Comparison of ENCODE assay signal across 11 cellular contexts in the genomic region with DNA sequence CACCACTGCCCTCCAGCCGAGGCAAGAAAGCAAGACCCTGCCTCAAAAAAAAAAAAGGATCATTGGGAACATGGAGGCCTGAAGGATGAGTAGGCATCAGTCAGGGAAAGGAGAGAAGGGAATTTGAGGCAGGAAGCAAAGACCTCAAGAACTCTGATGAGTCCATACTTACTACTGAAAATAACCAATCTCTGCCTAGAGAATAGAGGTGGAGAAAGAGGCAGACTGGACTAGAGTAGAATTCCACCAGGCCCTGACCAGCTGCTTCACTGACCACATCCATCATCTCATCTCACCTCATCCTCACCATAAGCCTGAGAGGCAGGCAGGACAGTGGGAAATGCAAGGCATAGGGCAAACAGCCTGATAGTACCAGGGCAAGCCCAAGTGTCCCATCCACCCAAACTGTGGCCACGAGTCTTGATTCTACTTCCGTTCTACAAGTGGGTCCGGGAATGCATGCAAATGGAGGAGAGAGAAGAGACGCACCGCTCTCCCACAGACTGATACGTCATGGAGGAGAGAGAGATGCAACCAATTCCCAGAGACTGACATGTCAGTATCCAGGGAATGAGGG. TPM values are rescaled to one million over a fixed set of nuclear protein-coding genes. Genes with fewer than 3 reads are reported as not detected.
DNase-seq lines count a peak whose midpoint lies in the region; TF ChIP-seq lines count a peak whose summit lies in the region.
"Had no signal": no experiment of that assay in that cellular context is flagged by ENCODE, and none has a peak within 500 bp of the region (broad histone marks: within the 10 kb centered on the region; RNA-seq: fewer than 3 reads in every experiment).

No MANE protein-coding gene starts in this region.

- H2BK5ac ChIP-seq in neuronal stem cell (ENCODE audit: low read length) = no peak overlapping the region

- H2BK12ac ChIP-seq in neuronal stem cell (ENCODE audit: low read length) = no peak overlapping the region

- peaks cover 12% of the 10 kb centered on the region for H3K79me1 ChIP-seq in neuronal stem cell (ENCODE audit: low read depth, low read length)

- POLR2A ChIA-PET in activated CD4-positive, alpha-beta T cell treated with anti-CD3 and anti-CD28 coated beads, Interleukin-2, amount 10 ng/mL, durations not matched to agents 7 days and 5 days (lab: Charles Lee) = no interaction called here

- peak overlapping the region; percentile 30 for H3K9ac ChIP-seq in neuronal stem cell (ENCODE audit: low read depth, low read length, poor library complexity)

- H3K27me3 Mint-ChIP-seq in activated CD4-positive, alpha-beta T cell treated with anti-CD3 and anti-CD28 coated beads, Interleukin-2, amount 10 ng/mL, durations not matched to agents 7 days and 5 days = no peaks in the 10 kb centered on the region
- H3K27me3 Mint-ChIP-seq in HFFc6 (ENCODE audit: insufficient read depth) = peaks cover 5% of the 10 kb centered on the region
- no peaks in the 10 kb centered on the region for H3K27me3 Mint-ChIP-seq in chondrocyte (ENCODE audit: low read depth)

- H2BK120ac ChIP-seq in neuronal stem cell (ENCODE audit: low read depth, low read length) = no peak overlapping the region

- peaks cover 5% of the 10 kb centered on the region for H3K9me3 Mint-ChIP-seq in activated CD4-positive, alpha-beta T cell treated with anti-CD3 and anti-CD28 coated beads, Interleukin-2, amount 10 ng/mL, durations not matched to agents 7 days and 5 days
- H3K9me3 Mint-ChIP-seq in HFFc6 (no peaks in the 10 kb centered on the region), chondrocyte (ENCODE audit: low read depth) (no peaks in the 10 kb centered on the region)

- peaks cover 31% of the 10 kb centered on the region for H3K36me3 Mint-ChIP-seq in activated CD4-positive, alpha-beta T cell treated with anti-CD3 and anti-CD28 coated beads, Interleukin-2, amount 10 ng/mL, durations not matched to agents 7 days and 5 days (ENCODE audit: low read depth)
- H3K36me3 Mint-ChIP-seq in HFFc6 (ENCODE audit: low read depth) (peaks cover 13% of the 10 kb centered on the region), chondrocyte (ENCODE audit: low read depth) (no peaks in the 10 kb centered on the region)

- H2AK5ac ChIP-seq in neuronal stem cell (ENCODE audit: low read depth, low read length) = no peak overlapping the region

- H3K4me3 Mint-ChIP-seq in activated CD4-positive, alpha-beta T cell treated with anti-CD3 and anti-CD28 coated beads, Interleukin-2, amount 10 ng/mL, durations not matched to agents 7 days and 5 days = no peak overlapping the region
- H3K4me3 Mint-ChIP-seq in HFFc6 = no peak overlapping the region; the same call in 1 of the 2 replicates
- H3K4me3 Mint-ChIP-seq in chondrocyte (ENCODE audit: unreplicated experiment) = no peak overlapping the region

- H4K91ac ChIP-seq in neuronal stem cell (ENCODE audit: low read depth, low read length, poor library complexity) = no peak overlapping the region

- H3K4me1 ChIP-seq in neuronal stem cell (ENCODE audit: control insufficient read depth in 2 of 2, insufficient read depth in 1 of 2, low read depth in 1 of 2, low read length in 2 of 2) = peaks cover 0 to 9% of the 10 kb centered on the region in 2 donors

- no peak overlapping the region for H3K18ac ChIP-seq in neuronal stem cell (ENCODE audit: low read length)

- TF ChIP-seq CTCF in HFFc6 (IDR thresholded peaks at IDR 0.05) (no peak), chondrocyte (IDR thresholded peaks at IDR 0.05) (no peak)

- H3K4me1 Mint-ChIP-seq in activated CD4-positive, alpha-beta T cell treated with anti-CD3 and anti-CD28 coated beads, Interleukin-2, amount 10 ng/mL, durations not matched to agents 7 days and 5 days = peaks cover 79% of the 10 kb centered on the region
- H3K4me1 Mint-ChIP-seq in HFFc6 (ENCODE audit: low read depth) (peaks cover 73% of the 10 kb centered on the region), chondrocyte (ENCODE audit: low read depth) (peaks cover 70% of the 10 kb centered on the region)

- no peak overlapping the region for H3K27ac ChIP-seq in neuronal stem cell (replicated peaks; ENCODE audit: low read length)

- DNase-seq in activated CD4-positive, alpha-beta T cell treated with anti-CD3 and anti-CD28 coated beads, Interleukin-2, amount 10 ng/mL, durations not matched to agents 7 days and 5 days = no peak
- no peak for DNase-seq in activated CD4-positive, alpha-beta T cell treated with anti-CD3 and anti-CD28 coated beads for 1 hour
- DNase-seq in HFFc6 = no peak
- peak; percentile 39 for DNase-seq in chondrocyte (ENCODE audit: low spot score)
- no peak for DNase-seq in neuronal stem cell (ENCODE audit: low spot score)
- DNase-seq in GM03348 (ENCODE audit: low spot score) = no peak
- no peak for DNase-seq in GDM1 (lab: John Stamatoyannopoulos, UW)
- no peak for DNase-seq in cerebellar cortex (ENCODE audit: low spot score)
- DNase-seq: left lung; NCI-H2171 treated with DMSO at 0.1 percent for 48 hours; stimulated activated CD4-positive, alpha-beta T cell treated with anti-CD3 and anti-CD28 coated beads, Interleukin-12 subunit alpha, Interleukin-12 subunit beta, amount 100 ng/mL, for 4 hours had no signal

- H3K27ac Mint-ChIP-seq in activated CD4-positive, alpha-beta T cell treated with anti-CD3 and anti-CD28 coated beads, Interleukin-2, amount 10 ng/mL, durations not matched to agents 7 days and 5 days = peak overlapping the region; percentile 63
- peak overlapping the region; percentile 81 for H3K27ac Mint-ChIP-seq in HFFc6
- H3K27ac Mint-ChIP-seq in chondrocyte (ENCODE audit: unreplicated experiment) = peak overlapping the region; percentile 49

- H3K14ac ChIP-seq in neuronal stem cell (ENCODE audit: low read length) = no peak overlapping the region

- WGBS in neuronal stem cell (ENCODE audit: extremely low coverage in 2 of 2, insufficient read length in 2 of 2, insufficient replicate concordance in 1 of 2), 2 donors = no CpG with 5 or more reads among the region's 7 CpGs

- no peak overlapping the region for H4K8ac ChIP-seq in neuronal stem cell (ENCODE audit: low read depth, low read length)

- peaks cover 2 to 28% of the 10 kb centered on the region in 2 donors for H3K36me3 ChIP-seq in neuronal stem cell (replicated peaks in 1 of 2; ENCODE audit: control insufficient read depth in 2 of 2, insufficient read depth in 2 of 2, low read length in 2 of 2)
- H3K36me3 ChIP-seq: left lung had no signal

- no peak overlapping the region for H2AFZ ChIP-seq in neuronal stem cell (ENCODE audit: low read length)

- H3K23ac ChIP-seq in neuronal stem cell (ENCODE audit: low read depth, low read length, poor library complexity) = no peak overlapping the region

- no peak overlapping the region for H3K4me3 ChIP-seq in neuronal stem cell (ENCODE audit: low read length in 2 of 2)
- H3K4me3 ChIP-seq: left lung had no signal

- CTCF ChIA-PET in activated CD4-positive, alpha-beta T cell treated with anti-CD3 and anti-CD28 coated beads, Interleukin-2, amount 10 ng/mL, durations not matched to agents 7 days and 5 days (lab: Charles Lee) = interaction anchor here (1.0 kb wide), 1 partner anchor 38 kb away, joined by 3 read pairs; no protein-coding TSS in a partner anchor

- peaks cover 0 to 4% of the 10 kb centered on the region in 2 donors for H3K9me3 ChIP-seq in neuronal stem cell (replicated peaks in 1 of 2; ENCODE audit: control insufficient read depth in 2 of 2, insufficient read depth in 1 of 2, low read depth in 1 of 2, low read length in 2 of 2)
- H3K9me3 ChIP-seq: left lung had no signal

- no peaks in the 10 kb centered on the region for H3K27me3 ChIP-seq in neuronal stem cell (ENCODE audit: control insufficient read depth in 3 of 3, insufficient read depth in 3 of 3, low read depth in 1 of 3, low read length in 3 of 3)
- H3K27me3 ChIP-seq: left lung had no signal

- no peak overlapping the region for H2BK15ac ChIP-seq in neuronal stem cell (ENCODE audit: low read length)

- H3K4ac ChIP-seq in neuronal stem cell (ENCODE audit: low read length) = no peak overlapping the region

- no peak overlapping the region for H3K4me2 ChIP-seq in neuronal stem cell (ENCODE audit: insufficient read depth, low read length, poor library complexity, severe bottlenecking)

RNA-seq across cellular contexts. Expression of gene ANKRD11, which starts 17.1 kb away (rescaled TPM):
- total RNA-seq in activated CD4-positive, alpha-beta T cell treated with anti-CD3 and anti-CD28 coated beads, Interleukin-2, amount 10 ng/mL, durations not matched to agents 7 days and 5 days = 100 to 1,000 TPM; 158 to 178 TPM
- 100 to 1,000 TPM; 110 to 120 (median 116) TPM for total RNA-seq in HFFc6 (2021; fragmentation: NEBNext Ultra II Directional; extraction: Animal tissue kit (Norgen Biotek cat#: 25700))
- 106 to 185 TPM (median 180 TPM) in 3 replicates for total RNA-seq in chondrocyte
- 65.4 TPM for polyA plus RNA-seq in neuronal stem cell (2013, experiment 1 of 2)
- polyA plus RNA-seq in neuronal stem cell (2013, experiment 2 of 2) = 69.8 TPM

RNA-seq across cellular contexts. Expression of gene SPG7, which starts 35.0 kb away (rescaled TPM):
- 100 to 1,000 TPM in 1 of 2 experiments, 10 to 100 TPM in 1; 88.3 to 101 TPM for total RNA-seq in activated CD4-positive, alpha-beta T cell treated with anti-CD3 and anti-CD28 coated beads, Interleukin-2, amount 10 ng/mL, durations not matched to agents 7 days and 5 days
- 10 to 100 TPM; 81.5 to 97.0 (median 89.6) TPM for total RNA-seq in HFFc6 (2021; fragmentation: NEBNext Ultra II Directional; extraction: Animal tissue kit (Norgen Biotek cat#: 25700))
- 84.6 to 127 TPM (median 87.6 TPM) in 3 replicates for total RNA-seq in chondrocyte
- 43.4 TPM for polyA plus RNA-seq in neuronal stem cell (2013, experiment 1 of 2)
- polyA plus RNA-seq in neuronal stem cell (2013, experiment 2 of 2) = 47.1 TPM
